ENCODE assay signal across 20 cellular contexts in genomic region chr18:58901143-58901542, GRCh38.
"Had no signal": no experiment of that assay in that cellular context is flagged by ENCODE, and none has a peak within 500 bp of the region (broad histone marks: within the 10 kb centered on the region; RNA-seq: fewer than 3 reads in every experiment).

No MANE protein-coding gene starts in this region.

- ATAC-seq: activated T-helper 17 cell treated with anti-CD3 and anti-CD28 coated beads, Interleukin-2, amount 50 U/mL, for 72 hours; left lobe of liver; SK-N-SH treated with all-trans-retinoic acid at 6 μM for 48 hours; stimulated activated naive B cell treated with anti-CD40 and anti-IgM and Interleukin-4, amounts not matched to agents 10 μg/mL and 1 μg/mL and 100 μg/mL, for 72 hours; T-cell had no signal

- H3K36me3 ChIP-seq: adrenal gland had no signal

- H3K36me3 Mint-ChIP-seq: activated naive CD8-positive, alpha-beta T cell; immature natural killer cell; T-cell had no signal

- H3K4me3 Mint-ChIP-seq: activated naive CD8-positive, alpha-beta T cell; activated T-helper 17 cell treated with anti-CD3 and anti-CD28 coated beads, Interleukin-2, amount 50 U/mL, for 72 hours; central memory CD8-positive, alpha-beta T cell; immature natural killer cell; T-cell; T-helper 2 cell treated with Interferon-gamma antibody and Interleukin-4, amounts not matched to agents 5 μg/mL and 100 μg/mL, for 36 hours had no signal

- H3K4me3 ChIP-seq: adrenal gland, coronary artery, hepatocyte, thoracic aorta, upper lobe of left lung had no signal

- H3K4me2 ChIP-seq: hepatocyte had no signal

- H3K27ac ChIP-seq: hepatocyte, VCaP had no signal

- H3K9me3 Mint-ChIP-seq: activated T-helper 17 cell treated with anti-CD3 and anti-CD28 coated beads, Interleukin-2, amount 50 U/mL, for 72 hours; central memory CD8-positive, alpha-beta T cell; immature natural killer cell; T-cell; T-helper 2 cell treated with Interferon-gamma antibody and Interleukin-4, amounts not matched to agents 5 μg/mL and 100 μg/mL, for 36 hours had no signal

- H3K27me3 ChIP-seq: adrenal gland, hepatocyte, upper lobe of left lung had no signal

- DNase-seq: activated T-cell treated with anti-CD3 and anti-CD28 coated beads, Interleukin-2, amount 50 U/mL, for 1 hour; adrenal gland; erythroblast; foreskin fibroblast; immature natural killer cell; small intestine; stimulated activated CD4-positive, alpha-beta T cell treated with anti-CD3 and anti-CD28 coated beads, Interleukin-2, amount 100 ng/mL, for 24 hours; stimulated activated naive B cell treated with anti-CD40 and anti-IgM and Interleukin-4, amounts not matched to agents 10 μg/mL and 1 μg/mL and 100 μg/mL, for 72 hours; T-cell; upper lobe of left lung had no signal

- H2AFZ ChIP-seq: hepatocyte had no signal

- H3K27me3 Mint-ChIP-seq: central memory CD8-positive, alpha-beta T cell; stimulated activated naive B cell treated with anti-CD40 and anti-IgM and Interleukin-4, amounts not matched to agents 10 μg/mL and 1 μg/mL and 100 μg/mL, for 72 hours had no signal

- H3K27ac Mint-ChIP-seq: activated naive CD8-positive, alpha-beta T cell; activated T-helper 17 cell treated with anti-CD3 and anti-CD28 coated beads, Interleukin-2, amount 50 U/mL, for 72 hours; immature natural killer cell; T-cell; T-helper 2 cell treated with Interferon-gamma antibody and Interleukin-4, amounts not matched to agents 5 μg/mL and 100 μg/mL, for 36 hours had no signal

- H3K9me3 ChIP-seq: adrenal gland, thoracic aorta, upper lobe of left lung had no signal
